In the genomic region with DNA sequence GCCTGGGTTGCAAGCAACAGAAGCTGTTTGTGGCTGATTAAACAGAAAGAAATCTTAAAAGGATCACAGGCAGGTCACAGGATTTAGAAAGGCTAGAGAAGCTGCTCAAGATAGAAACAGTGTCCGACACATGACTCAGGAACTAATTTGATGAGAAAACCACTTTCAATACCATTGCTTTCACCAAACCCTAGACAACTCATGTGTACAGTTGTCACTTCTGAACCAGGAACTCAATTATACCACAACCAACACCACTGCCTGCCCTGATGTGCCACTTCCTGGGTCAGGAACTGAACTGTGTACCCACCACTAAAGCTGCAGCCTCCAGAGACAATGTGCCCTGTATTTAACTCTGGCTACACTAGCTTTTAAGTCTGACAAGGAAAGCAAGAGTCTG, we compare ENCODE assay signal across 10 cellular contexts. TPM values are rescaled to one million over a fixed set of nuclear protein-coding genes. Genes with fewer than 3 reads are reported as not detected.
DNase-seq lines count a peak whose midpoint lies in the region; ATAC-seq and TF ChIP-seq lines count a peak whose summit lies in the region.
"Had no signal": no experiment of that assay in that cellular context is flagged by ENCODE, and none has a peak within 500 bp of the region (broad histone marks: within the 10 kb centered on the region; RNA-seq: fewer than 3 reads in every experiment).

No MANE protein-coding gene starts in this region.

- no peak overlapping the region for H3K4me3 Mint-ChIP-seq in Calu3 (ENCODE audit: low read depth, unreplicated experiment)

- intact Hi-C loops in Calu3 (cut with micrococcal nuclease; ENCODE audit: unreplicated experiment) = no loop called here

- H3K27ac Mint-ChIP-seq in Calu3 (ENCODE audit: unreplicated experiment) = no peak overlapping the region

- DNase-seq in NOMO-1 (lab: John Stamatoyannopoulos, UW; ENCODE audit: unreplicated experiment in 2 of 2) (peak; percentile 6 to 69), myocyte (ENCODE audit: low read depth) (peak; percentile 84), Calu3 (no peak), NCI-H1417 (lab: John Stamatoyannopoulos, UW) (no peak), NCI-H2081 treated with DMSO at 0.1 percent for 48 hours (lab: John Stamatoyannopoulos, UW) (no peak)
- no peak for DNase-seq in activated CD8-positive, alpha-beta memory T cell treated with anti-CD3 and anti-CD28 coated beads, Interleukin-2, amount 50 U/mL, for 48 hours
- DNase-seq: central memory CD4-positive, alpha-beta T cell; pancreas had no signal

- CTCF ChIA-PET in Calu3 (lab: Charles Lee) = no interaction called here

- peak; percentile 76 for ATAC-seq in GM18861 (IDR thresholded peaks at IDR 0.05; ENCODE audit: unreplicated experiment)
- ATAC-seq in HG02610 (IDR thresholded peaks at IDR 0.05; ENCODE audit: unreplicated experiment) = peak; percentile 79

- H3K27me3 Mint-ChIP-seq in Calu3 (ENCODE audit: unreplicated experiment) = no peaks in the 10 kb centered on the region

- no peaks in the 10 kb centered on the region for H3K9me3 Mint-ChIP-seq in Calu3 (ENCODE audit: low read depth, unreplicated experiment)

- no peak for TF ChIP-seq CTCF in Calu3 (IDR thresholded peaks at IDR 0.05; ENCODE audit: unreplicated experiment)

- no peaks in the 10 kb centered on the region for H3K36me3 Mint-ChIP-seq in Calu3 (ENCODE audit: insufficient read depth, unreplicated experiment)

- H3K4me1 Mint-ChIP-seq in Calu3 (ENCODE audit: low read depth, unreplicated experiment) = no peaks in the 10 kb centered on the region

- BruUV-seq in Calu3 (replicated peaks; lab: Mats Ljungman, UMichigan) = no TSS peak

RNA-seq across cellular contexts. Expression of a gene that starts 6.9 kb away (rescaled TPM):
- total RNA-seq in myocyte = 79.0 and 90.9 TPM in 2 replicates
- 69.6 TPM for polyA plus RNA-seq in myocyte (2012)
- 23.6 and 24.1 TPM in 2 replicates for total RNA-seq in Calu3 (2022)

RNA-seq across cellular contexts. Expression of a gene that starts 7.0 kb away (rescaled TPM):
- total RNA-seq in myocyte (2.2 and 4.1 TPM in 2 replicates), Calu3 (2022) (10.6 and 11.5 TPM in 2 replicates)
- polyA plus RNA-seq in myocyte (2012) = 5.0 TPM

RNA-seq across cellular contexts. Expression of a gene that starts 56.0 kb away (rescaled TPM):
- total RNA-seq in myocyte (not detected in 2 replicates), Calu3 (2022) (not detected in 2 replicates)
- not detected for polyA plus RNA-seq in myocyte (2012)
- total RNA-seq: pancreas had no signal
- polyA plus RNA-seq: pancreas had no signal

Comparison
In these comparisons a context has a peak if more than half of its experiments do, and no peak if none do; other contexts are left out.
1. DNase-seq: peak in NOMO-1 (2 of 2) and myocyte (single experiment); none in Calu3 (single experiment), activated CD8-positive, alpha-beta memory T cell treated with anti-CD3 and anti-CD28 coated beads, Interleukin-2, amount 50 U/mL, for 48 hours (single experiment), NCI-H1417 (0 of 3) and NCI-H2081 treated with DMSO at 0.1 percent for 48 hours (single experiment).